ENCODE assay signal across 29 cellular contexts in the genomic region with DNA sequence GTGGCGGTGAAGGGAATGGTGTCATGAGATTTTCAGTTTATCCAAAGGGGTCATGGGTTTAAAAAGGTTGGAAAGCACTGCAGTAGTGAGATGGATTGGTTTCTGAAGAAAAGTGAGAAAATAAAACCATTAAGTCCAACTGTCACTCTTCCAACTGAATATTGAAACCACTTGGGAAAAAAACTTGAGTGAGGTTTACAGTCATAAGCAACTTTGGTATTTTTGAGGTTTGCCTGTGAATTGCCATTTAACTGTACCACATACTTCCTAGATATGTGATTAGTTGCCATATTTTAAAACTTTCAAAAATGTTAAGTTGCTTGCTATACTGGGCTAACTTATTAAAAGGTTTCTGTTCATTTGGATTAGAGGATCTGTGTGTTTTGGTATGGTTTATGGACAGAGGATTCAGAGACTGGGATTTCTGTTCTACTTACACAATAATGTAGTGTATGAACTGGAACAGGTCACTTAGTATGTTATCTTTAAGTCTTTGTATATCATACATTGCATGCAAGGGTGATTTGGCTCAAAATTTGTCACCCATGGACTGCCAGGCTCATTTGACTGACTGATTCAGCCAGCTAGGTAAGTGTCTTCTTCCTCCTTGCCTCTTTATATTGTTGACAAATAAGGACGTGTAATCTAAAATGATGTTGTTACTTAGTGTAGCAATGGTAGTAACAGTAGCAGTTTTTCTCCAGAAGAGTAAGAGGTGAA.
"Had no signal": no experiment of that assay in that cellular context is flagged by ENCODE, and none has a peak within 500 bp of the region (broad histone marks: within the 10 kb centered on the region; RNA-seq: fewer than 3 reads in every experiment).

No MANE protein-coding gene starts in this region.

- H3K27me3 Mint-ChIP-seq: naive thymus-derived CD4-positive, alpha-beta T cell; stimulated activated naive CD8-positive, alpha-beta T cell treated with anti-CD3 and anti-CD28 coated beads, Interleukin-15, Interleukin-2, amounts not matched to agents 100 ng/mL and 50 ng/mL, for 24 hours had no signal

- H3K36me3 ChIP-seq: colonic mucosa, esophagus muscularis mucosa, gastroesophageal sphincter, heart left ventricle, left lung, prostate gland, right atrium auricular region, suprapubic skin, transverse colon, upper lobe of right lung, uterus had no signal

- H3K4me1 Mint-ChIP-seq: nephron progenitor cell had no signal

- DNase-seq: colonic mucosa; effector CD8-positive, alpha-beta T cell; foreskin keratinocyte; heart left ventricle; left cardiac atrium; left lung; mammary epithelial cell; mesendoderm; midbrain; naive thymus-derived CD4-positive, alpha-beta T cell; nephron progenitor cell; nucleus accumbens; stimulated activated CD4-positive, alpha-beta T cell treated with anti-CD3 and anti-CD28 coated beads, Interleukin-12 subunit alpha, Interleukin-12 subunit beta, amount 100 ng/mL, for 4 hours; stimulated activated CD4-positive, alpha-beta T cell treated with anti-CD3 and anti-CD28 coated beads, Interleukin-1b, Interleukin-23, amount 100 ng/mL, for 48 hours; stimulated activated CD4-positive, alpha-beta T cell treated with anti-CD3 and anti-CD28 coated beads, Interleukin-4, amount 100 ng/mL, for 1 hour; stimulated activated CD8-positive, alpha-beta memory T cell treated with anti-CD3 and anti-CD28 coated beads, Interleukin-4, amount 100 ng/mL, for 48 hours; transverse colon; upper lobe of right lung; uterus had no signal

- H3K9me3 Mint-ChIP-seq: dendritic cell treated with granulocyte-macrophage colony-stimulating factor and Interleukin-4, amounts not matched to agents 40 ng/mL and 50 ng/mL, for 4 days; nephron progenitor cell had no signal

- H3K4me1 ChIP-seq: colonic mucosa, esophagus muscularis mucosa, foreskin keratinocyte, gastroesophageal sphincter, heart left ventricle, left lung, prostate gland, right atrium auricular region, suprapubic skin, transverse colon, upper lobe of right lung, uterus had no signal

- H3K4me3 ChIP-seq: colonic mucosa, esophagus muscularis mucosa, gastroesophageal sphincter, heart left ventricle, hepatocyte, left lung, prostate gland, right atrium auricular region, smooth muscle cell, suprapubic skin, transverse colon, upper lobe of right lung, uterus had no signal

- H3K9me3 ChIP-seq: colonic mucosa, esophagus muscularis mucosa, gastroesophageal sphincter, heart left ventricle, left lung, prostate gland, right atrium auricular region, suprapubic skin, transverse colon, upper lobe of right lung, uterus had no signal

- H3K27me3 ChIP-seq: colonic mucosa, esophagus muscularis mucosa, foreskin keratinocyte, gastroesophageal sphincter, heart left ventricle, hepatocyte, left lung, right atrium auricular region, suprapubic skin, transverse colon, upper lobe of right lung, uterus had no signal

- H3K4me3 Mint-ChIP-seq: dendritic cell treated with granulocyte-macrophage colony-stimulating factor and Interleukin-4, amounts not matched to agents 40 ng/mL and 50 ng/mL, for 4 days; naive thymus-derived CD4-positive, alpha-beta T cell; nephron progenitor cell; stimulated activated naive CD8-positive, alpha-beta T cell treated with anti-CD3 and anti-CD28 coated beads, Interleukin-15, Interleukin-2, amounts not matched to agents 100 ng/mL and 50 ng/mL, for 24 hours had no signal

- H3K27ac Mint-ChIP-seq: dendritic cell treated with granulocyte-macrophage colony-stimulating factor and Interleukin-4, amounts not matched to agents 40 ng/mL and 50 ng/mL, for 4 days; nephron progenitor cell; stimulated activated naive CD8-positive, alpha-beta T cell treated with anti-CD3 and anti-CD28 coated beads, Interleukin-15, Interleukin-2, amounts not matched to agents 100 ng/mL and 50 ng/mL, for 24 hours had no signal

- ATAC-seq: foreskin keratinocyte; gastroesophageal sphincter; heart left ventricle; left cardiac atrium; left lung; naive thymus-derived CD4-positive, alpha-beta T cell; sciatic nerve; upper lobe of right lung had no signal

- H3K27ac ChIP-seq: colonic mucosa, esophagus muscularis mucosa, foreskin keratinocyte, gastroesophageal sphincter, heart left ventricle, hepatocyte, left lung, prostate gland, right atrium auricular region, suprapubic skin, transverse colon, upper lobe of right lung, uterus had no signal
